Comparison of ENCODE assay signal across 16 cellular contexts in genomic region chr2:67918471-67918870, GRCh38.
A peak's percentile ranks its signal among the peaks of the same experiment; 100 is the strongest.
DNase-seq lines count a peak whose midpoint lies in the region; ATAC-seq, FAIRE-seq and TF ChIP-seq lines count a peak whose summit lies in the region.
"Had no signal": no experiment of that assay in that cellular context is flagged by ENCODE, and none has a peak within 500 bp of the region (broad histone marks: within the 10 kb centered on the region; RNA-seq: fewer than 3 reads in every experiment).

No MANE protein-coding gene starts in this region.

- TF ChIP-seq RAD21 in IMR-90 (IDR thresholded peaks at IDR 0.05; ENCODE audit: low read length) = no peak

- no peaks in the 10 kb centered on the region for H3K79me1 ChIP-seq in IMR-90 (ENCODE audit: low read depth in 1 of 2, low read length in 2 of 2)

- H3K4me1 Mint-ChIP-seq in astrocyte (ENCODE audit: low read depth, unreplicated experiment) = peaks cover 9% of the 10 kb centered on the region
- H3K4me1 Mint-ChIP-seq: CD8-positive, alpha-beta memory T cell had no signal

- peak overlapping the region; percentile 83 to 90 for H4K8ac ChIP-seq in IMR-90 (ENCODE audit: low read depth in 2 of 2, low read length in 2 of 2)

- POLR2A ChIA-PET in IMR-90 (lab: Charles Lee; ENCODE audit: unreplicated experiment) = interaction anchor here (0.6 kb wide), 1 partner anchor 151 kb away, joined by 3 read pairs; no protein-coding TSS in a partner anchor

- intact Hi-C loops in IMR-90 (cut with micrococcal nuclease) (no loop called here), tibial artery (cut with DNase I; ENCODE audit: low total_unique reads) (no loop called here), pancreas (cut with DNase I) (no loop called here)

- peaks cover 2% of the 10 kb centered on the region for H3K27me3 Mint-ChIP-seq in astrocyte (ENCODE audit: low read depth, unreplicated experiment)

- in situ Hi-C loops in IMR-90 (cut with MboI; ENCODE audit: low sequenced_read_pairs) = no loop called here

- H3K27me3 ChIP-seq in IMR-90 (ENCODE audit: control insufficient read depth, insufficient read depth, low read length) (no peaks in the 10 kb centered on the region), astrocyte (ENCODE audit: insufficient read depth, low read length) (no peaks in the 10 kb centered on the region), foreskin keratinocyte (no peaks in the 10 kb centered on the region), tibial artery (no peaks in the 10 kb centered on the region), pancreas (no peaks in the 10 kb centered on the region)
- H3K27me3 ChIP-seq: BLaER1 had no signal

- H2BK15ac ChIP-seq in IMR-90 (ENCODE audit: low read depth, low read length) = peak overlapping the region; percentile 79; the same call in 2 of the 3 replicates

- peak overlapping the region; percentile 52; the same call in 1 of the 2 replicates for H3K23ac ChIP-seq in IMR-90 (ENCODE audit: low read depth, low read length)

- peak overlapping the region; percentile 8 for H2AFZ ChIP-seq in IMR-90 (replicated peaks; ENCODE audit: low read length, poor library complexity)
- H2AFZ ChIP-seq in astrocyte (ENCODE audit: low read depth, low read length) = no peak overlapping the region

- peak overlapping the region; percentile 99 for H4K91ac ChIP-seq in IMR-90 (ENCODE audit: insufficient read depth, low read depth, low read length)

- peaks cover 7% of the 10 kb centered on the region for H3K9me1 ChIP-seq in IMR-90 (ENCODE audit: insufficient read depth, low read length)

- no peak for TF ChIP-seq CTCF in IMR-90 (conservative IDR thresholded peaks at IDR 0.05; ENCODE audit: low read depth, low read length)
- no peak for TF ChIP-seq CTCF in astrocyte (IDR thresholded peaks at IDR 0.05; ENCODE audit: insufficient read depth, low read depth, low read length)
- TF ChIP-seq CTCF in foreskin keratinocyte (conservative IDR thresholded peaks at IDR 0.05) = no peak
- TF ChIP-seq CTCF in tibial artery (IDR thresholded peaks at IDR 0.05) = no peak
- no peak for TF ChIP-seq CTCF in pancreas (IDR thresholded peaks at IDR 0.05)

- BruUV-seq in IMR-90 (replicated peaks; lab: Mats Ljungman, UMichigan) = no TSS peak

- CTCF ChIA-PET in IMR-90 (lab: Yijun Ruan, JAX) = no interaction called here

- TF ChIP-seq POLR2A in IMR-90 (IDR thresholded peaks at IDR 0.05; ENCODE audit: low read depth, low read length) = no peak

- H3K27ac Mint-ChIP-seq in astrocyte (ENCODE audit: unreplicated experiment) = peak overlapping the region; percentile 28
- H3K27ac Mint-ChIP-seq: CD8-positive, alpha-beta memory T cell had no signal

- H3K4me3 ChIP-seq in IMR-90 (ENCODE audit: insufficient read depth, low read depth, low read length) (no peak overlapping the region), astrocyte (ENCODE audit: insufficient read depth, low read depth, low read length) (no peak overlapping the region), tibial artery (no peak overlapping the region), pancreas (no peak overlapping the region)
- H3K4me3 ChIP-seq: BLaER1 had no signal

- DNase-seq in IMR-90 = no peak
- DNase-seq in astrocyte (ENCODE audit: low read depth) = no peak
- peak; percentile 22 to 56 for DNase-seq in foreskin keratinocyte
- DNase-seq in tibial artery = peak; percentile 38 to 74
- DNase-seq in NOMO-1 (lab: John Stamatoyannopoulos, UW; ENCODE audit: unreplicated experiment in 2 of 2) = no peak
- DNase-seq in pancreas = no peak
- DNase-seq: CD8-positive, alpha-beta memory T cell; NCI-H1105 treated with DMSO at 0.1 percent for 48 hours; NCI-H187 treated with DMSO at 0.1 percent for 48 hours; NCI-H2171; NCI-H82; SIG-M5 had no signal

- peak overlapping the region; percentile 38 for H3K27ac ChIP-seq in IMR-90 (ENCODE audit: insufficient read depth, low read length)
- H3K27ac ChIP-seq in astrocyte (ENCODE audit: low read depth, low read length) = peak overlapping the region; percentile 94
- peak overlapping the region; percentile 12 for H3K27ac ChIP-seq in foreskin keratinocyte
- H3K27ac ChIP-seq in tibial artery = peak overlapping the region; percentile 63 to 67
- no peak overlapping the region for H3K27ac ChIP-seq in pancreas
- H3K27ac ChIP-seq: BLaER1, KMS-11 had no signal

- peak overlapping the region; percentile 91 for H3K18ac ChIP-seq in IMR-90 (ENCODE audit: low read depth, low read length)

- H2BK5ac ChIP-seq in IMR-90 (ENCODE audit: low read depth, low read length, poor library complexity, severe bottlenecking) = peak overlapping the region; percentile 99

- H2BK120ac ChIP-seq in IMR-90 (ENCODE audit: low read depth, low read length) = peak overlapping the region; percentile 97

- peak overlapping the region; percentile 98 for H3K4ac ChIP-seq in IMR-90 (ENCODE audit: low read depth, low read length)

- H4K20me1 ChIP-seq in IMR-90 (ENCODE audit: insufficient read depth, low read length) (no peaks in the 10 kb centered on the region), astrocyte (ENCODE audit: insufficient read depth, low read length) (no peaks in the 10 kb centered on the region)
- H4K20me1 ChIP-seq: BLaER1 had no signal

- no peaks in the 10 kb centered on the region for H3K9me3 ChIP-seq in IMR-90 (ENCODE audit: control insufficient read depth, insufficient read depth, low read length)
- no peaks in the 10 kb centered on the region for H3K9me3 ChIP-seq in astrocyte (ENCODE audit: insufficient read depth, low read depth, low read length)
- no peaks in the 10 kb centered on the region for H3K9me3 ChIP-seq in tibial artery
- H3K9me3 ChIP-seq in pancreas = no peaks in the 10 kb centered on the region
- H3K9me3 ChIP-seq: BLaER1 had no signal

- ATAC-seq in IMR-90 (ENCODE audit: low read depth) (no peak), foreskin keratinocyte (no peak), pancreas (no peak), HG02840 (IDR thresholded peaks at IDR 0.05; ENCODE audit: low FRiP score, unreplicated experiment) (no peak)

- H2AK5ac ChIP-seq in IMR-90 (ENCODE audit: low read depth, low read length) = peak overlapping the region; percentile 91

- peak overlapping the region; percentile 99 for H2BK20ac ChIP-seq in IMR-90 (ENCODE audit: low read depth, low read length)

- no peak for FAIRE-seq in astrocyte (lab: Jason Lieb, UNC)
- FAIRE-seq in pancreas (lab: Jason Lieb, UNC) = no peak
- FAIRE-seq: H1 had no signal

- no peaks in the 10 kb centered on the region for H3K36me3 ChIP-seq in IMR-90 (ENCODE audit: control insufficient read depth, insufficient read depth, low read length)
- no peaks in the 10 kb centered on the region for H3K36me3 ChIP-seq in astrocyte (ENCODE audit: insufficient read depth, low read length)
- no peaks in the 10 kb centered on the region for H3K36me3 ChIP-seq in tibial artery
- H3K36me3 ChIP-seq in pancreas = no peaks in the 10 kb centered on the region
- H3K36me3 ChIP-seq: BLaER1 had no signal

- no peaks in the 10 kb centered on the region for H3K36me3 Mint-ChIP-seq in astrocyte (ENCODE audit: low read depth, unreplicated experiment)

- no peaks in the 10 kb centered on the region for H3K79me2 ChIP-seq in astrocyte (ENCODE audit: insufficient read depth, low read length)

- 100% methylated on average over 1 of the region's 3 CpGs; no CpG with 5 or more reads in 1 of the 2 experiments for WGBS in IMR-90 (ENCODE audit: extremely low coverage in 2 of 2, insufficient read length in 1 of 2), 2 experiments
- 83 to 93% methylated on average over 3 of the region's 3 CpGs for WGBS in pancreas, 2 donors

- H2AK9ac ChIP-seq in IMR-90 (replicated peaks; ENCODE audit: low read depth, low read length, poor library complexity) = no peak overlapping the region

- no peaks in the 10 kb centered on the region for H3K9me3 Mint-ChIP-seq in astrocyte (ENCODE audit: unreplicated experiment)

- H3K4me3 Mint-ChIP-seq in astrocyte (ENCODE audit: unreplicated experiment) = no peak overlapping the region
- H3K4me3 Mint-ChIP-seq: CD8-positive, alpha-beta memory T cell had no signal

- peak overlapping the region; percentile 97 for H3K14ac ChIP-seq in IMR-90 (replicated peaks; ENCODE audit: low read depth, low read length)

- dilution Hi-C loops in IMR-90 (cut with HindIII; ENCODE audit: low sequenced_read_pairs, unreplicated experiment) = no loop called here

- H4K5ac ChIP-seq in IMR-90 (ENCODE audit: low read depth, low read length) = peak overlapping the region; percentile 57; the same call in 1 of the 2 replicates

- H3K9ac ChIP-seq in IMR-90 (ENCODE audit: low read depth, low read length) (no peak overlapping the region), astrocyte (ENCODE audit: low read length) (no peak overlapping the region)
- H3K9ac ChIP-seq: BLaER1, KMS-11 had no signal

- H3K4me2 ChIP-seq in IMR-90 (ENCODE audit: low read depth, low read length) = no peak overlapping the region
- H3K4me2 ChIP-seq in astrocyte (ENCODE audit: low read length) = no peak overlapping the region
- H3K4me2 ChIP-seq: BLaER1, KMS-11 had no signal

- H3K56ac ChIP-seq in IMR-90 (ENCODE audit: extremely low read depth, insufficient read depth, low read length) = peak overlapping the region; percentile 35; the same call in 1 of the 2 replicates

- H3K4me1 ChIP-seq in IMR-90 (ENCODE audit: control insufficient read depth, insufficient read depth, low read length) (peaks cover 2% of the 10 kb centered on the region), astrocyte (ENCODE audit: insufficient read depth, low read length) (peaks cover 8% of the 10 kb centered on the region), foreskin keratinocyte (peaks cover 17% of the 10 kb centered on the region), tibial artery (peaks cover 0 to 28% (median 16%) of the 10 kb centered on the region in 4 donors), pancreas (no peaks in the 10 kb centered on the region)

TF ChIP-seq in IMR-90, 13 proteins besides CTCF, POLR2A, EP300 and RAD21 (continues in another document):
- TF ChIP-seq FOS (IDR thresholded peaks at IDR 0.05; ENCODE audit: low read depth, low read length) (no peak), USF2 (IDR thresholded peaks at IDR 0.05; ENCODE audit: low read depth, low read length) (no peak), ELK1 (IDR thresholded peaks at IDR 0.05; ENCODE audit: borderline replicate concordance, low read depth, low read length) (no peak), NFE2L2 (IDR thresholded peaks at IDR 0.05; ENCODE audit: low read depth, low read length) (no peak)

Comparison
In these comparisons a context has a peak if more than half of its experiments do, and no peak if none do; other contexts are left out.
1. DNase-seq: peak in foreskin keratinocyte (2 of 2) and tibial artery (2 of 2); none in IMR-90 (single experiment), astrocyte (single experiment), NOMO-1 (0 of 2) and pancreas (0 of 6).
2. H3K27ac ChIP-seq: peak in IMR-90 (single experiment), astrocyte (single experiment), foreskin keratinocyte (single experiment) and tibial artery (2 of 2); none in pancreas (0 of 4).